ENCODE assay signal across 8 cellular contexts in the genomic region with DNA sequence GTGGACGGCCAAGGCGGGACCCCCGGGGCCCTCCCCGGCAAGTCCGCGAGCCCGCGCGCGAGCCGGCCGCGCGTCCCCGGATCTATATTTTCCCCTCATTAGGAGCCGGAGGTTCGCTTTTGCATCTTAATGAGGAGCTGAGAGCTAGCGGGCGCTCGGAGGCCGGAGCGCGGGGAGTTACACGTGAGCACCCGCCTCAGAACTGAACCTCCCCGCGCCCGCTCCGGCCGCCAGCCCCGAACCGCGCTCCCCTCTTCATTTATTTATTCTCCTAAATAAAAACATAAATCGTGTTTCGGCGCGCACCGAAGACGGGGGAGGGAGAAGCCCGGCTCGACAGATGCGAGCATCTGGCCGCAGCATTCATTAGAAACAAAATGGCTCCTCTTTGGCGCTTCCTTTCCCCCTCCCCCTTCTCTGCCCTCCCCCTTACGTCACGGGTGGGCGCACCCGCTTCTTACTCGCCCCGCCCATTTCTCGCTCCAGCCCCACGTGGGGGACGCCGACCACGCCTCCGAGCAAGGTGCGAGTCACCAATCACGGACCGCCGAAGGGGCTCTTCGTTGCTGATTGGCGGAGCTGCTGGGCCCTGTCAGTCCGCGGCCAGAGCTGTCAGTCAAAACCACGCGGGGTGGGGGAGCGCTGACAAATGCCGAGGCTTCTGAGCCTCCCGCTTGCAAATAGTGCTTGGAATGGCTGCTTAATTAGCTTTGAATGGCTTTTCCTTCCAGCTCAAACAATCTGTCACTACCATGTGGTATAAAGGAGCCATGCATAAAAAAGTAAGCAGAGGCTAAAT. TPM values are rescaled to one million over a fixed set of nuclear protein-coding genes. Genes with fewer than 3 reads are reported as not detected.
A peak's percentile ranks its signal among the peaks of the same experiment; 100 is the strongest.
DNase-seq lines count a peak whose midpoint lies in the region; ATAC-seq and TF ChIP-seq lines count a peak whose summit lies in the region.

No MANE protein-coding gene starts in this region.

- peak overlapping the region; percentile 70 for H3K9ac ChIP-seq in OCI-LY1 (ENCODE audit: low read length)

- H3K27me3 Mint-ChIP-seq in endothelial cell (ENCODE audit: unreplicated experiment) (peaks cover 13% of the 10 kb centered on the region), mesothelial cell of epicardium (ENCODE audit: low read depth) (no peaks in the 10 kb centered on the region)

- no peaks in the 10 kb centered on the region for H3K9me3 Mint-ChIP-seq in endothelial cell (ENCODE audit: unreplicated experiment)
- H3K9me3 Mint-ChIP-seq in mesothelial cell of epicardium = no peaks in the 10 kb centered on the region

- peaks cover 39% of the 10 kb centered on the region for H3K4me1 ChIP-seq in OCI-LY1 (ENCODE audit: insufficient read depth, low read length, severe bottlenecking)

- peaks cover 23% of the 10 kb centered on the region for H3K36me3 ChIP-seq in OCI-LY1 (ENCODE audit: insufficient read depth, low read length)

- H3K79me2 ChIP-seq in OCI-LY1 (ENCODE audit: insufficient read depth, low read length) = peaks cover 29% of the 10 kb centered on the region

- H3K27ac Mint-ChIP-seq in endothelial cell (ENCODE audit: unreplicated experiment) = peak overlapping the region; percentile 97
- H3K27ac Mint-ChIP-seq in mesothelial cell of epicardium = peak overlapping the region; percentile 100

- H4K20me1 ChIP-seq in OCI-LY1 (ENCODE audit: insufficient read depth, low read length) = no peaks in the 10 kb centered on the region

- no peak for TF ChIP-seq CTCF in OCI-LY1 (IDR thresholded peaks at IDR 0.05; ENCODE audit: low read length)
- TF ChIP-seq CTCF in endothelial cell (IDR thresholded peaks at IDR 0.05; ENCODE audit: unreplicated experiment) = no peak
- no peak for TF ChIP-seq CTCF in mesothelial cell of epicardium (IDR thresholded peaks at IDR 0.05; ENCODE audit: unreplicated experiment)

- peak overlapping the region; percentile 77 for H3K4me2 ChIP-seq in OCI-LY1 (ENCODE audit: low read length)

- H3K9me2 ChIP-seq in OCI-LY1 (ENCODE audit: low read depth, low read length) = no peaks in the 10 kb centered on the region

- H3K9me3 ChIP-seq in OCI-LY1 (ENCODE audit: low read length) = no peaks in the 10 kb centered on the region

- 0 out of 2 replicates have a peak, but pooled peaks cover 5% of the 10 kb centered on the region for H3F3A ChIP-seq in OCI-LY1 (ENCODE audit: insufficient read depth, low read length)

- H3K27ac ChIP-seq in OCI-LY1 (ENCODE audit: low read depth, low read length, poor library complexity, severe bottlenecking) = peak overlapping the region; percentile 77

- H3K4me1 Mint-ChIP-seq in endothelial cell (ENCODE audit: unreplicated experiment) (peaks cover 28% of the 10 kb centered on the region), mesothelial cell of epicardium (peaks cover 50% of the 10 kb centered on the region)

- peak overlapping the region; percentile 88 for H3K4me3 Mint-ChIP-seq in endothelial cell (ENCODE audit: unreplicated experiment)
- peak overlapping the region; percentile 97 for H3K4me3 Mint-ChIP-seq in mesothelial cell of epicardium

- H3K4me3 ChIP-seq in OCI-LY1 (ENCODE audit: low read depth, low read length, poor library complexity, severe bottlenecking) = peak overlapping the region; percentile 87

- DNase-seq in Caki2 (ENCODE audit: low read depth) (peak; percentile 99), HuH-7 (ENCODE audit: low spot score) (peak; percentile 100), activated T-cell treated with anti-CD3 and anti-CD28 coated beads for 1 hour (ENCODE audit: low read depth) (peak; percentile 100), endothelial cell (ENCODE audit: low spot score) (peak; percentile 100), mesothelial cell of epicardium (ENCODE audit: low spot score in 2 of 2, unreplicated experiment in 2 of 2) (peak; percentile 100)
- DNase-seq in stimulated activated CD8-positive, alpha-beta memory T cell treated with anti-CD3 and anti-CD28 coated beads, Interleukin-15, amount 100 ng/mL, for 4 hours (ENCODE audit: low read depth in 2 of 2) = peak; percentile 100

- no peaks in the 10 kb centered on the region; the same call in 1 of the 2 replicates for H3K27me3 ChIP-seq in OCI-LY1 (ENCODE audit: insufficient read depth, low read length)

- H3K36me3 Mint-ChIP-seq in endothelial cell (ENCODE audit: low read depth, unreplicated experiment) (no peaks in the 10 kb centered on the region), mesothelial cell of epicardium (no peaks in the 10 kb centered on the region)

- no peak overlapping the region for H2AFZ ChIP-seq in OCI-LY1 (ENCODE audit: low read length)

- in situ Hi-C loops in Caki2 (cut with HindIII; ENCODE audit: low pct_unique_long_range_greater_than_20kb, low sequenced_read_pairs) = no loop called here

- ATAC-seq in GM21447 (IDR thresholded peaks at IDR 0.05; ENCODE audit: unreplicated experiment) = peak; percentile 46

RNA-seq across cellular contexts. Expression of a gene that starts 1.6 kb away (rescaled TPM):
- total RNA-seq in Caki2 (2014; rRNA removed; shearing (Covaris generic); ENCODE audit: low replicate concordance) = 24.5 and 41.6 TPM in 2 replicates
- total RNA-seq in endothelial cell (ENCODE audit: unreplicated experiment) = 80.8 TPM
- total RNA-seq in mesothelial cell of epicardium = 147 to 165 TPM (median 156 TPM) in 3 replicates

Comparison
In these comparisons a context has a peak if more than half of its experiments do, and no peak if none do; other contexts are left out.
1. Peak in every context shown above with its lines: DNase-seq, ATAC-seq, H3K4me3 ChIP-seq and H3K27ac ChIP-seq.